8 cellular contexts compared by ENCODE assay signal in the genomic region with DNA sequence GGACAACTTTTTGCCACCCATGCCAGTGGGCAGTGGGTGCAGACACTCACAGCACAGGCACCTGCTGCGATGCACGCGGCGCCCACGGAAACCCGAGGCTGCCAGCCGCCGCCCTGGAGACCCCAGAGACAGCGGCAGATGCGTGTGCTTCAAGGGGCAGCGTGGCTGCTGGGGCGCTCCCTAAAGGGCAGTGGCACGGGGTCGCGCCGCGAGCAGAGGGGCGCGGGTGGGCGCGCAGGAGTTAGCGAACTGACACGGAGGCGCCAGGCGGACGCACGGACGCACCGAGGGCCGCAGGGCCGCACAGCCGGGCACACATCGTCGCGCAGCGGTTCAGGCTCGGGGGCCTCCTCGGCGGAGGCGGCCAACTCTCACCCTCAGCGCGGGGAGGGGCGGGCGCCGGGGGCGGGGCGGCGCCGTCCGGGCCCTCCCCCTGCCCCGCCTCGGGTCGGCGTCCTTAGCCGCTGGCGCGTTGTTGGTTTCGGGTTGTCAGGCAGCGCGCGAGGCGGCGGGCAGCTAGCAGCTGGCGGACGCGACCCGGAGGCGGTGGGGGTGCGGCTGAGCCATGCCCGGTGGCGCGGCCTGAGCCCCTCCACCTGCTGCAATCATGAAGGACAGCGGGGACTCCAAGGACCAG. TPM values are rescaled to one million over a fixed set of nuclear protein-coding genes. Genes with fewer than 3 reads are reported as not detected.
DNase-seq lines count a peak whose midpoint lies in the region; ATAC-seq lines count a peak whose summit lies in the region.

A gene with protein sequence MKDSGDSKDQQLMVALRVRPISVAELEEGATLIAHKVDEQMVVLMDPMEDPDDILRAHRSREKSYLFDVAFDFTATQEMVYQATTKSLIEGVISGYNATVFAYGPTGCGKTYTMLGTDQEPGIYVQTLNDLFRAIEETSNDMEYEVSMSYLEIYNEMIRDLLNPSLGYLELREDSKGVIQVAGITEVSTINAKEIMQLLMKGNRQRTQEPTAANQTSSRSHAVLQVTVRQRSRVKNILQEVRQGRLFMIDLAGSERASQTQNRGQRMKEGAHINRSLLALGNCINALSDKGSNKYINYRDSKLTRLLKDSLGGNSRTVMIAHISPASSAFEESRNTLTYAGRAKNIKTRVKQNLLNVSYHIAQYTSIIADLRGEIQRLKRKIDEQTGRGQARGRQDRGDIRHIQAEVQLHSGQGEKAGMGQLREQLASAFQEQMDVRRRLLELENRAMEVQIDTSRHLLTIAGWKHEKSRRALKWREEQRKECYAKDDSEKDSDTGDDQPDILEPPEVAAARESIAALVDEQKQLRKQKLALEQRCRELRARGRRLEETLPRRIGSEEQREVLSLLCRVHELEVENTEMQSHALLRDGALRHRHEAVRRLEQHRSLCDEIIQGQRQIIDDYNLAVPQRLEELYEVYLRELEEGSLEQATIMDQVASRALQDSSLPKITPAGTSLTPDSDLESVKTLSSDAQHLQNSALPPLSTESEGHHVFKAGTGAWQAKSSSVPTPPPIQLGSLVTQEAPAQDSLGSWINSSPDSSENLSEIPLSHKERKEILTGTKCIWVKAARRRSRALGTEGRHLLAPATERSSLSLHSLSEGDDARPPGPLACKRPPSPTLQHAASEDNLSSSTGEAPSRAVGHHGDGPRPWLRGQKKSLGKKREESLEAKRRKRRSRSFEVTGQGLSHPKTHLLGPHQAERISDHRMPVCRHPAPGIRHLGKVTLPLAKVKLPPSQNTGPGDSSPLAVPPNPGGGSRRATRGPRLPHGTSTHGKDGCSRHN (plus strand): TSS at position 484 of the 637 bp plus-strand sequence. CDS start 124 bp downstream, at position 608.

- no peaks in the 10 kb centered on the region for H3K36me3 ChIP-seq in skeletal muscle satellite cell (ENCODE audit: insufficient read depth, low read length)

- H3K9ac ChIP-seq in skeletal muscle satellite cell (ENCODE audit: low read depth, low read length) = no peak within 1 kb of the TSS

- ATAC-seq in GM18909 (IDR thresholded peaks at IDR 0.05; ENCODE audit: poor library complexity, unreplicated experiment) (peak; percentile 58), HG03039 (IDR thresholded peaks at IDR 0.05; ENCODE audit: unreplicated experiment) (no peak), GM19351 (IDR thresholded peaks at IDR 0.05; ENCODE audit: unreplicated experiment) (no peak)

- peaks cover 16% of the 10 kb centered on the region for H3K27me3 ChIP-seq in skeletal muscle satellite cell (ENCODE audit: control insufficient read depth, insufficient read depth, low read length)

- DNase-seq in NCI-H2227 (lab: John Stamatoyannopoulos, UW; ENCODE audit: unreplicated experiment) (peak; percentile 66), hippocampal formation (lab: John Stamatoyannopoulos, UW) (peak; percentile 23 to 40), NCI-H446 treated with DMSO at 0.1 percent for 48 hours (lab: John Stamatoyannopoulos, UW) (no peak)
- peak; percentile 54 for DNase-seq in activated effector memory CD4-positive, alpha-beta T cell treated with Interleukin-2 at 50 U/mL for 16 hours

- H3K4me2 ChIP-seq in skeletal muscle satellite cell (ENCODE audit: low read length) = peak within 1 kb of the TSS; percentile 29

- H3K4me1 ChIP-seq in skeletal muscle satellite cell (ENCODE audit: control insufficient read depth, insufficient read depth, low read length) = no peaks in the 10 kb centered on the region

- no peak within 1 kb of the TSS for H3K4me3 ChIP-seq in skeletal muscle satellite cell (ENCODE audit: low read length)

- no peaks in the 10 kb centered on the region for H3K9me3 ChIP-seq in skeletal muscle satellite cell (replicated peaks; ENCODE audit: low read length)

RNA-seq across cellular contexts. Expression of the gene that starts here (rescaled TPM):
- total RNA-seq in skeletal muscle satellite cell (2012; rRNA removed) = not detected in 2 replicates
